Comparison of ENCODE assay signal across 22 cellular contexts in genomic region chr1:245197121-245197520, GRCh38. TPM values are rescaled to one million over a fixed set of nuclear protein-coding genes. Genes with fewer than 3 reads are reported as not detected.
A peak's percentile ranks its signal among the peaks of the same experiment; 100 is the strongest.
DNase-seq lines count a peak whose midpoint lies in the region; ATAC-seq, FAIRE-seq and TF ChIP-seq lines count a peak whose summit lies in the region.
"Had no signal": no experiment of that assay in that cellular context is flagged by ENCODE, and none has a peak within 500 bp of the region (broad histone marks: within the 10 kb centered on the region; RNA-seq: fewer than 3 reads in every experiment).

No MANE protein-coding gene starts in this region.

- no peak overlapping the region for H3K4me3 ChIP-seq in hepatocyte
- H3K4me3 ChIP-seq: GM23338 had no signal

- no peak overlapping the region for H2AFZ ChIP-seq in hepatocyte
- H2AFZ ChIP-seq: GM23338 had no signal

- H3K27me3 Mint-ChIP-seq in activated T-cell treated with anti-CD3 and anti-CD28 coated beads, Interleukin-2, amount 50 U/mL, for 24 hours = peaks cover 22% of the 10 kb centered on the region
- H3K27me3 Mint-ChIP-seq: CD4-positive, CD25-positive, alpha-beta regulatory T cell had no signal

- no peaks in the 10 kb centered on the region for H3K9me2 ChIP-seq in hepatocyte (replicated peaks; ENCODE audit: insufficient read depth)

- no peaks in the 10 kb centered on the region for H3K9me3 ChIP-seq in hepatocyte (ENCODE audit: low read depth)

- peaks cover 87% of the 10 kb centered on the region for H3K79me2 ChIP-seq in hepatocyte

- H3K36me3 Mint-ChIP-seq in activated T-cell treated with anti-CD3 and anti-CD28 coated beads, Interleukin-2, amount 50 U/mL, for 24 hours (ENCODE audit: low read depth) = no peaks in the 10 kb centered on the region
- H3K36me3 Mint-ChIP-seq: CD4-positive, CD25-positive, alpha-beta regulatory T cell; IgD-negative memory B cell had no signal

- WGBS in hepatocyte (ENCODE audit: low lambda C conversion rate, missing lambda C conversion rate) = 78% methylated on average over 3 of the region's 3 CpGs

- no peaks in the 10 kb centered on the region for H3K36me3 ChIP-seq in hepatocyte (replicated peaks; ENCODE audit: insufficient read depth, low read depth)

- no peak overlapping the region for H3K27ac ChIP-seq in hepatocyte

- H3K27me3 ChIP-seq in hepatocyte = no peaks in the 10 kb centered on the region

- peak; percentile 90 for FAIRE-seq in D721Med (lab: Jason Lieb, UNC)
- FAIRE-seq: G401.6, GM12892 had no signal

- DNase-seq in D341Med (ENCODE audit: low spot score) = peak; percentile 76
- DNase-seq in D721Med (ENCODE audit: insufficient read length, low spot score) = peak; percentile 52
- peak; percentile 41 to 80 for DNase-seq in NCI-H524 (lab: John Stamatoyannopoulos, UW)
- no peak for DNase-seq in hepatocyte (ENCODE audit: low spot score)
- no peak for DNase-seq in KBM-7
- no peak for DNase-seq in activated T-cell treated with anti-CD3 and anti-CD28 coated beads, Interleukin-2, amount 50 U/mL, for 24 hours
- DNase-seq: CD4-positive, CD25-positive, alpha-beta regulatory T cell; HCEC 1CT; Karpas-422; MV-4-11; NCI-H1436 treated with DMSO at 0.1 percent for 48 hours; NCI-H1930; NCI-H446; NK-92 treated with Interleukin-12 subunit alpha and Interleukin-12 subunit beta, amount 100 ng/mL, for 24 hours; SIG-M5; T-helper 1 cell had no signal

- H4K20me1 ChIP-seq in hepatocyte (ENCODE audit: insufficient read depth, poor library complexity, severe bottlenecking) = peaks cover 18% of the 10 kb centered on the region

- H3K4me1 Mint-ChIP-seq in activated T-cell treated with anti-CD3 and anti-CD28 coated beads, Interleukin-2, amount 50 U/mL, for 24 hours (ENCODE audit: low read depth) = no peaks in the 10 kb centered on the region
- H3K4me1 Mint-ChIP-seq: CD4-positive, CD25-positive, alpha-beta regulatory T cell; IgD-negative memory B cell had no signal

- no peak for TF ChIP-seq CTCF in D721Med (IDR thresholded peaks at IDR 0.05; ENCODE audit: insufficient read depth, missing control alignments)
- TF ChIP-seq CTCF in hepatocyte (IDR thresholded peaks at IDR 0.05; ENCODE audit: poor library complexity) = no peak

- peaks cover 8% of the 10 kb centered on the region for H3K4me1 ChIP-seq in hepatocyte (ENCODE audit: insufficient read depth)

- H3K9me3 Mint-ChIP-seq in activated T-cell treated with anti-CD3 and anti-CD28 coated beads, Interleukin-2, amount 50 U/mL, for 24 hours = no peaks in the 10 kb centered on the region
- H3K9me3 Mint-ChIP-seq: GM23338 had no signal

- ATAC-seq in HG02610 (IDR thresholded peaks at IDR 0.05; ENCODE audit: unreplicated experiment) = no peak
- ATAC-seq: GM23338, Panc1 had no signal

- no peak overlapping the region for H3K27ac Mint-ChIP-seq in activated T-cell treated with anti-CD3 and anti-CD28 coated beads, Interleukin-2, amount 50 U/mL, for 24 hours
- H3K27ac Mint-ChIP-seq: GM23338, IgD-negative memory B cell had no signal

- in situ Hi-C loops in KBM-7 (cut with MboI; ENCODE audit: low pct_unique_long_range_greater_than_20kb, low sequenced_read_pairs) = no loop called here

- H3K4me3 Mint-ChIP-seq in activated T-cell treated with anti-CD3 and anti-CD28 coated beads, Interleukin-2, amount 50 U/mL, for 24 hours = no peak overlapping the region
- H3K4me3 Mint-ChIP-seq: CD4-positive, CD25-positive, alpha-beta regulatory T cell; GM23338; IgD-negative memory B cell had no signal

- H3K4me2 ChIP-seq in hepatocyte = peak overlapping the region; percentile 61
- H3K4me2 ChIP-seq: GM23338 had no signal

RNA-seq across cellular contexts. Expression of gene KIF26B, which starts 42.3 kb away (rescaled TPM):
- 19.8 and 21.6 TPM in 2 replicates for total RNA-seq in hepatocyte
- polyA plus RNA-seq in hepatocyte = 11.3 and 12.7 TPM in 2 replicates
- total RNA-seq: CD4-positive, CD25-positive, alpha-beta regulatory T cell had no signal
- polyA plus RNA-seq: CD4-positive, CD25-positive, alpha-beta regulatory T cell had no signal

Comparison
In these comparisons a context has a peak if more than half of its experiments do, and no peak if none do; other contexts are left out.
1. DNase-seq: peak in D341Med (single experiment), D721Med (single experiment) and NCI-H524 (2 of 2); none in hepatocyte (single experiment), KBM-7 (single experiment) and activated T-cell treated with anti-CD3 and anti-CD28 coated beads, Interleukin-2, amount 50 U/mL, for 24 hours (single experiment).